In genomic region chr17:58242171-58242784, GRCh38 we compare ENCODE assay signal across 18 cellular contexts. TPM values are rescaled to one million over a fixed set of nuclear protein-coding genes. Genes with fewer than 3 reads are reported as not detected.
DNase-seq lines count a peak whose midpoint lies in the region; ATAC-seq and TF ChIP-seq lines count a peak whose summit lies in the region.
"Had no signal": no experiment of that assay in that cellular context is flagged by ENCODE, and none has a peak within 500 bp of the region (broad histone marks: within the 10 kb centered on the region; RNA-seq: fewer than 3 reads in every experiment).

No MANE protein-coding gene starts in this region.

- DNase-seq in activated naive CD4-positive, alpha-beta T cell treated with anti-CD3 and anti-CD28 coated beads, Interleukin-2, amount 50 U/mL, for 72 hours (ENCODE audit: low spot score in 2 of 2): no peak
- no peak for DNase-seq in activated naive CD4-positive, alpha-beta T cell treated with anti-CD3 and anti-CD28 coated beads, Interleukin-2, amount 10 ng/mL, durations not matched to agents 7 days and 5 days
- DNase-seq in H9 (peak; percentile 70), NCI-H2107 treated with DMSO at 0.1 percent for 48 hours (lab: John Stamatoyannopoulos, UW; ENCODE audit: unreplicated experiment) (no peak), omental fat pad (ENCODE audit: low spot score) (no peak)
- peak; percentile 23 to 49 for DNase-seq in activated T-cell treated with anti-CD3 and anti-CD28 coated beads, Interleukin-2, amount 50 U/mL, for 72 hours
- no peak for DNase-seq in stimulated activated effector memory CD8-positive, alpha-beta T cell treated with anti-CD3 and anti-CD28 coated beads, Interleukin-12 subunit alpha, Interleukin-12 subunit beta, amount 100 ng/mL, for 72 hours (ENCODE audit: low spot score in 2 of 2)
- no peak for DNase-seq in T-helper 2 cell treated with Interferon-gamma antibody and Interleukin-4, amounts not matched to agents 5 μg/mL and 100 μg/mL, for 36 hours (ENCODE audit: low spot score)
- DNase-seq: central memory CD4-positive, alpha-beta T cell; effector memory CD4-positive, alpha-beta T cell; GDM1; NCI-H2029; right cardiac atrium; tibial artery had no signal

- no peak overlapping the region for H3K27ac ChIP-seq in H9 (ENCODE audit: insufficient read length, low read depth, low read length)
- H3K27ac ChIP-seq: hepatocyte, tibial artery, VCaP had no signal

- H2AFZ ChIP-seq in H9 (ENCODE audit: low read length): no peak overlapping the region
- H2AFZ ChIP-seq: hepatocyte had no signal

- no peaks in the 10 kb centered on the region for H3K4me1 ChIP-seq in H9 (ENCODE audit: insufficient read depth, low read length)
- H3K4me1 ChIP-seq: tibial artery had no signal

- no peaks in the 10 kb centered on the region for H3K9me3 Mint-ChIP-seq in activated naive CD4-positive, alpha-beta T cell treated with anti-CD3 and anti-CD28 coated beads, Interleukin-2, amount 50 U/mL, for 72 hours
- H3K9me3 Mint-ChIP-seq in activated naive CD4-positive, alpha-beta T cell treated with anti-CD3 and anti-CD28 coated beads, Interleukin-2, amount 10 ng/mL, durations not matched to agents 7 days and 5 days: no peaks in the 10 kb centered on the region
- H3K9me3 Mint-ChIP-seq in H9: no peaks in the 10 kb centered on the region
- H3K9me3 Mint-ChIP-seq in activated T-cell treated with anti-CD3 and anti-CD28 coated beads, Interleukin-2, amount 50 U/mL, for 72 hours: no peaks in the 10 kb centered on the region
- H3K9me3 Mint-ChIP-seq in stimulated activated effector memory CD8-positive, alpha-beta T cell treated with anti-CD3 and anti-CD28 coated beads, Interleukin-12 subunit alpha, Interleukin-12 subunit beta, amount 100 ng/mL, for 72 hours: no peaks in the 10 kb centered on the region
- no peaks in the 10 kb centered on the region for H3K9me3 Mint-ChIP-seq in T-helper 2 cell treated with Interferon-gamma antibody and Interleukin-4, amounts not matched to agents 5 μg/mL and 100 μg/mL, for 36 hours

- no peaks in the 10 kb centered on the region for H3K9me3 ChIP-seq in H9 (ENCODE audit: control insufficient read depth, low read depth, low read length)
- H3K9me3 ChIP-seq: tibial artery had no signal

- no peak for TF ChIP-seq CTCF in H9 (conservative IDR thresholded peaks at IDR 0.05)
- no peak for TF ChIP-seq CTCF in omental fat pad (IDR thresholded peaks at IDR 0.05)

- no peak overlapping the region for H2BK20ac ChIP-seq in H9 (ENCODE audit: low read depth, low read length, poor library complexity, severe bottlenecking)

- H3K36me3 Mint-ChIP-seq in activated naive CD4-positive, alpha-beta T cell treated with anti-CD3 and anti-CD28 coated beads, Interleukin-2, amount 50 U/mL, for 72 hours: no peaks in the 10 kb centered on the region
- no peaks in the 10 kb centered on the region for H3K36me3 Mint-ChIP-seq in activated naive CD4-positive, alpha-beta T cell treated with anti-CD3 and anti-CD28 coated beads, Interleukin-2, amount 10 ng/mL, durations not matched to agents 7 days and 5 days
- H3K36me3 Mint-ChIP-seq in H9 (ENCODE audit: insufficient read depth in 1 of 3, low read depth in 3 of 3): no peaks in the 10 kb centered on the region; a peak in 1 of 7 replicates
- no peaks in the 10 kb centered on the region for H3K36me3 Mint-ChIP-seq in activated T-cell treated with anti-CD3 and anti-CD28 coated beads, Interleukin-2, amount 50 U/mL, for 72 hours (ENCODE audit: insufficient read depth in 2 of 2)
- no peaks in the 10 kb centered on the region for H3K36me3 Mint-ChIP-seq in stimulated activated effector memory CD8-positive, alpha-beta T cell treated with anti-CD3 and anti-CD28 coated beads, Interleukin-12 subunit alpha, Interleukin-12 subunit beta, amount 100 ng/mL, for 72 hours
- no peaks in the 10 kb centered on the region for H3K36me3 Mint-ChIP-seq in T-helper 2 cell treated with Interferon-gamma antibody and Interleukin-4, amounts not matched to agents 5 μg/mL and 100 μg/mL, for 36 hours (ENCODE audit: low read depth)

- H3K56ac ChIP-seq in H9 (ENCODE audit: insufficient read length, low read depth, low read length): no peak overlapping the region

- no peak overlapping the region for H3K9ac ChIP-seq in H9 (ENCODE audit: extremely low read depth, insufficient read length, low read length)

- no peak overlapping the region for H3K4me2 ChIP-seq in H9 (ENCODE audit: insufficient read depth, insufficient read length, low read length)
- H3K4me2 ChIP-seq: hepatocyte had no signal

- no peak overlapping the region for H2AK5ac ChIP-seq in H9 (ENCODE audit: insufficient read length, low read length)

- H3K27me3 ChIP-seq in H9 (ENCODE audit: insufficient read depth, low read length): no peaks in the 10 kb centered on the region

- no peak overlapping the region for H3T11ph ChIP-seq in H9 (ENCODE audit: low read length)

- no peaks in the 10 kb centered on the region for H3K23me2 ChIP-seq in H9 (ENCODE audit: insufficient read length, low read depth, low read length, poor library complexity, severe bottlenecking)

- no peaks in the 10 kb centered on the region for H3K79me1 ChIP-seq in H9 (ENCODE audit: insufficient read depth, low read depth, low read length, poor library complexity, severe bottlenecking)

- H3K18ac ChIP-seq in H9 (ENCODE audit: insufficient read length, low read depth, low read length): no peak overlapping the region

- H3K14ac ChIP-seq in H9 (ENCODE audit: insufficient read depth, low read length): no peak overlapping the region

- H3K27ac Mint-ChIP-seq in activated naive CD4-positive, alpha-beta T cell treated with anti-CD3 and anti-CD28 coated beads, Interleukin-2, amount 50 U/mL, for 72 hours: no peak overlapping the region
- H3K27ac Mint-ChIP-seq in activated naive CD4-positive, alpha-beta T cell treated with anti-CD3 and anti-CD28 coated beads, Interleukin-2, amount 10 ng/mL, durations not matched to agents 7 days and 5 days: no peak overlapping the region
- H3K27ac Mint-ChIP-seq in H9: no peak overlapping the region
- H3K27ac Mint-ChIP-seq in activated T-cell treated with anti-CD3 and anti-CD28 coated beads, Interleukin-2, amount 50 U/mL, for 72 hours: no peak overlapping the region
- H3K27ac Mint-ChIP-seq in stimulated activated effector memory CD8-positive, alpha-beta T cell treated with anti-CD3 and anti-CD28 coated beads, Interleukin-12 subunit alpha, Interleukin-12 subunit beta, amount 100 ng/mL, for 72 hours: no peak overlapping the region
- H3K27ac Mint-ChIP-seq in T-helper 2 cell treated with Interferon-gamma antibody and Interleukin-4, amounts not matched to agents 5 μg/mL and 100 μg/mL, for 36 hours: no peak overlapping the region

- H2BK120ac ChIP-seq in H9 (ENCODE audit: low read depth, low read length, poor library complexity, severe bottlenecking): no peak overlapping the region

- no peak overlapping the region for H4K8ac ChIP-seq in H9 (replicated peaks; ENCODE audit: insufficient read length, low read depth, low read length)

- H4K5ac ChIP-seq in H9 (ENCODE audit: insufficient read length, low read depth, low read length): no peak overlapping the region

- no peak overlapping the region for H3K4me3 Mint-ChIP-seq in activated naive CD4-positive, alpha-beta T cell treated with anti-CD3 and anti-CD28 coated beads, Interleukin-2, amount 10 ng/mL, durations not matched to agents 7 days and 5 days
- no peak overlapping the region for H3K4me3 Mint-ChIP-seq in H9
- no peak overlapping the region for H3K4me3 Mint-ChIP-seq in activated T-cell treated with anti-CD3 and anti-CD28 coated beads, Interleukin-2, amount 50 U/mL, for 72 hours
- H3K4me3 Mint-ChIP-seq in stimulated activated effector memory CD8-positive, alpha-beta T cell treated with anti-CD3 and anti-CD28 coated beads, Interleukin-12 subunit alpha, Interleukin-12 subunit beta, amount 100 ng/mL, for 72 hours: no peak overlapping the region
- H3K4me3 Mint-ChIP-seq in T-helper 2 cell treated with Interferon-gamma antibody and Interleukin-4, amounts not matched to agents 5 μg/mL and 100 μg/mL, for 36 hours: no peak overlapping the region

- peaks cover 83% of the 10 kb centered on the region for H3K27me3 Mint-ChIP-seq in activated naive CD4-positive, alpha-beta T cell treated with anti-CD3 and anti-CD28 coated beads, Interleukin-2, amount 10 ng/mL, durations not matched to agents 7 days and 5 days
- peaks cover 90% of the 10 kb centered on the region for H3K27me3 Mint-ChIP-seq in H9 (ENCODE audit: low read depth)
- peaks cover 73% of the 10 kb centered on the region for H3K27me3 Mint-ChIP-seq in activated T-cell treated with anti-CD3 and anti-CD28 coated beads, Interleukin-2, amount 50 U/mL, for 72 hours (ENCODE audit: low read depth)
- H3K27me3 Mint-ChIP-seq in T-helper 2 cell treated with Interferon-gamma antibody and Interleukin-4, amounts not matched to agents 5 μg/mL and 100 μg/mL, for 36 hours (ENCODE audit: low read depth): peaks cover 55% of the 10 kb centered on the region

- no peak overlapping the region for H2BK5ac ChIP-seq in H9 (ENCODE audit: insufficient read length, low read length)

- H4K91ac ChIP-seq in H9 (ENCODE audit: insufficient read length, low read depth, low read length): no peak overlapping the region

- no peaks in the 10 kb centered on the region for H4K20me1 ChIP-seq in H9 (ENCODE audit: control insufficient read depth, insufficient read depth, insufficient read length)

- peaks cover 3% of the 10 kb centered on the region for H3K4me1 Mint-ChIP-seq in activated naive CD4-positive, alpha-beta T cell treated with anti-CD3 and anti-CD28 coated beads, Interleukin-2, amount 10 ng/mL, durations not matched to agents 7 days and 5 days
- peaks cover 3 to 16% of the 10 kb centered on the region in 2 experiments for H3K4me1 Mint-ChIP-seq in H9
- H3K4me1 Mint-ChIP-seq in activated T-cell treated with anti-CD3 and anti-CD28 coated beads, Interleukin-2, amount 50 U/mL, for 72 hours (ENCODE audit: low read depth): peaks cover 19% of the 10 kb centered on the region
- peaks cover 9% of the 10 kb centered on the region for H3K4me1 Mint-ChIP-seq in stimulated activated effector memory CD8-positive, alpha-beta T cell treated with anti-CD3 and anti-CD28 coated beads, Interleukin-12 subunit alpha, Interleukin-12 subunit beta, amount 100 ng/mL, for 72 hours
- peaks cover 2% of the 10 kb centered on the region for H3K4me1 Mint-ChIP-seq in T-helper 2 cell treated with Interferon-gamma antibody and Interleukin-4, amounts not matched to agents 5 μg/mL and 100 μg/mL, for 36 hours (ENCODE audit: low read depth)

- H3K4ac ChIP-seq in H9 (ENCODE audit: low read depth, low read length): no peak overlapping the region

- CTCF ChIA-PET in activated naive CD4-positive, alpha-beta T cell treated with anti-CD3 and anti-CD28 coated beads, Interleukin-2, amount 10 ng/mL, durations not matched to agents 7 days and 5 days (lab: Charles Lee): interaction anchor here (1.0 to 1.2 kb wide), 3 partner anchors 7 to 13 kb away, joined by 3 to 5 read pairs (median 3); no protein-coding TSS in a partner anchor

- H2BK15ac ChIP-seq in H9 (ENCODE audit: low read depth, low read length): no peak overlapping the region

- ATAC-seq in activated naive CD4-positive, alpha-beta T cell treated with anti-CD3 and anti-CD28 coated beads, Interleukin-2, amount 50 U/mL, for 72 hours: peak; percentile 77 to 93
- ATAC-seq in activated T-cell treated with anti-CD3 and anti-CD28 coated beads, Interleukin-2, amount 50 U/mL, for 72 hours (replicated peaks in 1 of 2): peak; percentile 89 to 90
- ATAC-seq in stimulated activated effector memory CD8-positive, alpha-beta T cell treated with anti-CD3 and anti-CD28 coated beads, Interleukin-12 subunit alpha, Interleukin-12 subunit beta, amount 100 ng/mL, for 72 hours: peak; percentile 86
- no peak for ATAC-seq in omental fat pad (ENCODE audit: low FRiP score)
- ATAC-seq: right cardiac atrium, Right ventricle myocardium inferior had no signal

- H3K79me2 ChIP-seq in H9 (ENCODE audit: insufficient read depth, low read length): no peaks in the 10 kb centered on the region
- H3K79me2 ChIP-seq: hepatocyte had no signal

- H2BK12ac ChIP-seq in H9 (ENCODE audit: insufficient read length, low read depth, low read length): no peak overlapping the region

- WGBS in H9 (ENCODE audit: extremely low coverage, insufficient read length, low lambda C conversion rate): no CpG with 5 or more reads among the region's 4 CpGs

- H3K23ac ChIP-seq in H9 (ENCODE audit: insufficient read length, low read depth, low read length): no peak overlapping the region

RNA-seq across cellular contexts. Expression of gene LPO, which starts 3.9 kb away (rescaled TPM):
- under 1 TPM; 0.16 to 0.19 TPM for total RNA-seq in activated naive CD4-positive, alpha-beta T cell treated with anti-CD3 and anti-CD28 coated beads, Interleukin-2, amount 50 U/mL, for 72 hours
- total RNA-seq in H9 (2021): 0.11 and 0.17 TPM in 2 replicates
- total RNA-seq in activated T-cell treated with anti-CD3 and anti-CD28 coated beads, Interleukin-2, amount 50 U/mL, for 72 hours: under 1 TPM; 0.12 to 0.31 TPM
- total RNA-seq in omental fat pad: under 1 TPM in 1 of 4 donors, not detected in 3; 0.46 TPM
- total RNA-seq: mucosa of gallbladder, right cardiac atrium, Right ventricle myocardium inferior had no signal

RNA-seq across cellular contexts. Expression of gene MKS1, which starts 23.2 kb away (rescaled TPM):
- total RNA-seq in activated naive CD4-positive, alpha-beta T cell treated with anti-CD3 and anti-CD28 coated beads, Interleukin-2, amount 50 U/mL, for 72 hours: 10 to 100 TPM; 22.4 to 28.4 TPM
- 21.3 and 24.8 TPM in 2 replicates for total RNA-seq in H9 (2021)
- total RNA-seq in activated T-cell treated with anti-CD3 and anti-CD28 coated beads, Interleukin-2, amount 50 U/mL, for 72 hours: 10 to 100 TPM; 25.7 to 35.2 TPM
- total RNA-seq in omental fat pad: 1 to 10 TPM; 3.7 to 9.9 (median 6.0) TPM

RNA-seq across cellular contexts. Expression of gene MPO, which starts 38.5 kb away (rescaled TPM):
- not detected for total RNA-seq in activated naive CD4-positive, alpha-beta T cell treated with anti-CD3 and anti-CD28 coated beads, Interleukin-2, amount 50 U/mL, for 72 hours
- total RNA-seq in H9 (2021): not detected in 2 replicates
- under 1 TPM in 1 of 2 donors, not detected in 1; 0.09 TPM for total RNA-seq in activated T-cell treated with anti-CD3 and anti-CD28 coated beads, Interleukin-2, amount 50 U/mL, for 72 hours
- under 1 TPM in 2 of 4 donors, not detected in 2; 0.19 to 0.84 TPM for total RNA-seq in omental fat pad

RNA-seq across cellular contexts. Expression of gene EPX, which starts 49.8 kb away (rescaled TPM):
- total RNA-seq in activated naive CD4-positive, alpha-beta T cell treated with anti-CD3 and anti-CD28 coated beads, Interleukin-2, amount 50 U/mL, for 72 hours: not detected
- total RNA-seq in H9 (2021): not detected in 2 replicates
- total RNA-seq in activated T-cell treated with anti-CD3 and anti-CD28 coated beads, Interleukin-2, amount 50 U/mL, for 72 hours: not detected
- not detected for total RNA-seq in omental fat pad
- total RNA-seq: hepatocyte, mucosa of gallbladder, right cardiac atrium, Right ventricle myocardium inferior had no signal

Comparison
In these comparisons a context has a peak if more than half of its experiments do, and no peak if none do; other contexts are left out.
1. DNase-seq: peak in H9 (single experiment) and activated T-cell treated with anti-CD3 and anti-CD28 coated beads, Interleukin-2, amount 50 U/mL, for 72 hours (2 of 2); none in activated naive CD4-positive, alpha-beta T cell treated with anti-CD3 and anti-CD28 coated beads, Interleukin-2, amount 50 U/mL, for 72 hours (0 of 2), activated naive CD4-positive, alpha-beta T cell treated with anti-CD3 and anti-CD28 coated beads, Interleukin-2, amount 10 ng/mL, durations not matched to agents 7 days and 5 days (single experiment), stimulated activated effector memory CD8-positive, alpha-beta T cell treated with anti-CD3 and anti-CD28 coated beads, Interleukin-12 subunit alpha, Interleukin-12 subunit beta, amount 100 ng/mL, for 72 hours (0 of 2), T-helper 2 cell treated with Interferon-gamma antibody and Interleukin-4, amounts not matched to agents 5 μg/mL and 100 μg/mL, for 36 hours (single experiment), NCI-H2107 treated with DMSO at 0.1 percent for 48 hours (single experiment) and omental fat pad (single experiment).